ENCODE assay signal across 16 cellular contexts in genomic region chr10:80522756-80523363, GRCh38. TPM values are rescaled to one million over a fixed set of nuclear protein-coding genes. Genes with fewer than 3 reads are reported as not detected.
DNase-seq lines count a peak whose midpoint lies in the region; ATAC-seq, FAIRE-seq and TF ChIP-seq lines count a peak whose summit lies in the region.
"Had no signal": no experiment of that assay in that cellular context is flagged by ENCODE, and none has a peak within 500 bp of the region (broad histone marks: within the 10 kb centered on the region; RNA-seq: fewer than 3 reads in every experiment).

No MANE protein-coding gene starts in this region.

- H3K36me3 ChIP-seq in CD4-positive, alpha-beta memory T cell (ENCODE audit: insufficient read depth, low read length): peaks cover 34% of the 10 kb centered on the region

- peak in 2 of 5 donors; percentile 42 to 67 for DNase-seq in CD4-positive, alpha-beta memory T cell
- DNase-seq in GM12891 (ENCODE audit: insufficient read length, low spot score) (no peak), foreskin keratinocyte (no peak)
- DNase-seq in activated CD4-positive, alpha-beta memory T cell treated with anti-CD3 and anti-CD28 coated beads for 36 hours: no peak
- DNase-seq: activated T-cell treated with anti-CD3 and anti-CD28 coated beads, Interleukin-2, amount 50 U/mL, for 1 hour; dorsolateral prefrontal cortex; lower lobe of right lung; NCI-H2227 treated with DMSO at 0.1 percent for 48 hours; OCI-M1; sigmoid colon; SK-N-SH; stimulated activated CD4-positive, alpha-beta T cell treated with anti-CD3 and anti-CD28 coated beads, Interleukin-4, amount 100 ng/mL, for 4 hours; stimulated activated naive B cell treated with anti-CD40 and anti-IgM and Interleukin-4, amounts not matched to agents 10 μg/mL and 1 μg/mL and 100 μg/mL, for 72 hours had no signal

- H3K36me3 Mint-ChIP-seq in CD4-positive, alpha-beta memory T cell: peaks cover 18 to 39% of the 10 kb centered on the region in 2 donors
- peaks cover 24% of the 10 kb centered on the region for H3K36me3 Mint-ChIP-seq in activated CD4-positive, alpha-beta memory T cell treated with anti-CD3 and anti-CD28 coated beads for 36 hours

- no peak overlapping the region for H3K4me3 Mint-ChIP-seq in CD4-positive, alpha-beta memory T cell
- H3K4me3 Mint-ChIP-seq in activated CD4-positive, alpha-beta memory T cell treated with anti-CD3 and anti-CD28 coated beads for 36 hours: no peak overlapping the region
- H3K4me3 Mint-ChIP-seq: stimulated activated naive B cell treated with anti-CD40 and anti-IgM and Interleukin-4, amounts not matched to agents 10 μg/mL and 1 μg/mL and 100 μg/mL, for 72 hours had no signal

- CTCF ChIA-PET in CD4-positive, alpha-beta memory T cell (lab: Charles Lee; ENCODE audit: partially characterized antibody): interaction anchor here (1.7 kb wide), 1 partner anchor 17 kb away, joined by 4 read pairs; no protein-coding TSS in a partner anchor
- CTCF ChIA-PET in activated CD4-positive, alpha-beta memory T cell treated with anti-CD3 and anti-CD28 coated beads for 36 hours (lab: Charles Lee): interaction anchor here (1.6 kb wide), 1 partner anchor 17 kb away, joined by 4 read pairs; no protein-coding TSS in a partner anchor

- peak; percentile 55 for FAIRE-seq in GM12891 (lab: Jason Lieb, UNC)

- POLR2A ChIA-PET in CD4-positive, alpha-beta memory T cell (lab: Charles Lee; ENCODE audit: partially characterized antibody): no interaction called here
- POLR2A ChIA-PET in activated CD4-positive, alpha-beta memory T cell treated with anti-CD3 and anti-CD28 coated beads for 36 hours (lab: Charles Lee): no interaction called here

- no peaks in the 10 kb centered on the region for H3K27me3 Mint-ChIP-seq in CD4-positive, alpha-beta memory T cell
- no peaks in the 10 kb centered on the region for H3K27me3 Mint-ChIP-seq in activated CD4-positive, alpha-beta memory T cell treated with anti-CD3 and anti-CD28 coated beads for 36 hours
- H3K27me3 Mint-ChIP-seq: stimulated activated naive B cell treated with anti-CD40 and anti-IgM and Interleukin-4, amounts not matched to agents 10 μg/mL and 1 μg/mL and 100 μg/mL, for 72 hours had no signal

- no peak for TF ChIP-seq CTCF in foreskin keratinocyte (conservative IDR thresholded peaks at IDR 0.05)

- peaks cover 31 to 60% (median 45%) of the 10 kb centered on the region in 4 donors for H3K4me1 Mint-ChIP-seq in CD4-positive, alpha-beta memory T cell
- H3K4me1 Mint-ChIP-seq in activated CD4-positive, alpha-beta memory T cell treated with anti-CD3 and anti-CD28 coated beads for 36 hours (ENCODE audit: low read depth): peaks cover 44% of the 10 kb centered on the region

- no peaks in the 10 kb centered on the region for H3K27me3 ChIP-seq in CD4-positive, alpha-beta memory T cell (ENCODE audit: insufficient read depth, low read length)
- H3K27me3 ChIP-seq in foreskin keratinocyte: no peaks in the 10 kb centered on the region
- H3K27me3 ChIP-seq: dorsolateral prefrontal cortex, sigmoid colon had no signal

- intact Hi-C loops in CD4-positive, alpha-beta memory T cell (cut with micrococcal nuclease): no loop called here
- intact Hi-C loops in activated CD4-positive, alpha-beta memory T cell treated with anti-CD3 and anti-CD28 coated beads for 36 hours (cut with micrococcal nuclease): no loop called here

- no peaks in the 10 kb centered on the region for H3K9me3 ChIP-seq in CD4-positive, alpha-beta memory T cell (ENCODE audit: control insufficient read depth in 1 of 2, low read length in 2 of 2)
- H3K9me3 ChIP-seq: lower lobe of right lung, sigmoid colon, SK-N-SH had no signal

- H3K9me3 Mint-ChIP-seq in CD4-positive, alpha-beta memory T cell: no peaks in the 10 kb centered on the region
- H3K9me3 Mint-ChIP-seq in activated CD4-positive, alpha-beta memory T cell treated with anti-CD3 and anti-CD28 coated beads for 36 hours: no peaks in the 10 kb centered on the region
- H3K9me3 Mint-ChIP-seq: stimulated activated naive B cell treated with anti-CD40 and anti-IgM and Interleukin-4, amounts not matched to agents 10 μg/mL and 1 μg/mL and 100 μg/mL, for 72 hours had no signal

- peak overlapping the region in 6 of 7 donors; percentile 13 to 85 (median 65) for H3K27ac Mint-ChIP-seq in CD4-positive, alpha-beta memory T cell
- peak overlapping the region; percentile 74 for H3K27ac Mint-ChIP-seq in activated CD4-positive, alpha-beta memory T cell treated with anti-CD3 and anti-CD28 coated beads for 36 hours
- H3K27ac Mint-ChIP-seq: stimulated activated naive B cell treated with anti-CD40 and anti-IgM and Interleukin-4, amounts not matched to agents 10 μg/mL and 1 μg/mL and 100 μg/mL, for 72 hours had no signal

- peak overlapping the region; percentile 3 for H3K27ac ChIP-seq in CD4-positive, alpha-beta memory T cell (ENCODE audit: low read depth, low read length)
- peak overlapping the region; percentile 87 for H3K27ac ChIP-seq in foreskin keratinocyte
- H3K27ac ChIP-seq: lower lobe of right lung, sigmoid colon had no signal

- TF ChIP-seq POLR2A in GM12891 (IDR thresholded peaks at IDR 0.05; ENCODE audit: low read depth, low read length): no peak

- peak; percentile 66 for ATAC-seq in foreskin keratinocyte
- no peak for ATAC-seq in GM21526 (IDR thresholded peaks at IDR 0.05; ENCODE audit: low FRiP score, unreplicated experiment)
- no peak for ATAC-seq in GM18870 (IDR thresholded peaks at IDR 0.05; ENCODE audit: unreplicated experiment)
- ATAC-seq in GM21723 (IDR thresholded peaks at IDR 0.05; ENCODE audit: unreplicated experiment): no peak

- peaks cover 37% of the 10 kb centered on the region for H3K4me1 ChIP-seq in CD4-positive, alpha-beta memory T cell (ENCODE audit: insufficient read depth, low read length)
- H3K4me1 ChIP-seq in foreskin keratinocyte: peaks cover 16% of the 10 kb centered on the region
- H3K4me1 ChIP-seq: sigmoid colon had no signal

- H3K4me3 ChIP-seq in CD4-positive, alpha-beta memory T cell (ENCODE audit: low read length in 2 of 2): no peak overlapping the region
- H3K4me3 ChIP-seq: dorsolateral prefrontal cortex, lower lobe of right lung, sigmoid colon had no signal

TF ChIP-seq in GM12891, 5 proteins besides CTCF, POLR2A, EP300 and RAD21:
- no peak for TF ChIP-seq TAF1 (IDR thresholded peaks at IDR 0.05; ENCODE audit: low read depth, low read length)
- TF ChIP-seq POU2F2 (IDR thresholded peaks at IDR 0.05; ENCODE audit: low read depth, low read length): no peak
- no peak for TF ChIP-seq PAX5 (IDR thresholded peaks at IDR 0.05; ENCODE audit: insufficient read depth, low read length, severe bottlenecking)

RNA-seq across cellular contexts. Expression of gene SH2D4B, which starts 14.8 kb away (rescaled TPM):
- total RNA-seq in CD4-positive, alpha-beta memory T cell: under 1 TPM; 0.17 TPM
- not detected for polyA plus RNA-seq in CD4-positive, alpha-beta memory T cell
- polyA plus RNA-seq in GM12891 (2012; ENCODE audit: low read depth, missing spikeins): not detected
- under 1 TPM in 1 of 2 experiments, not detected in 1; 0.12 TPM for total RNA-seq in activated CD4-positive, alpha-beta memory T cell treated with anti-CD3 and anti-CD28 coated beads for 36 hours
- not detected in 2 replicates for total RNA-seq in foreskin keratinocyte
- 0.02 TPM in 1 of 2 replicates, not detected in the other for polyA plus RNA-seq in foreskin keratinocyte
- polyA plus RNA-seq: SK-N-SH had no signal
